ENCODE assay signal across 1 cellular context in genomic region chr7:22786290-22786932, GRCh38.
A peak's percentile ranks its signal among the peaks of the same experiment; 100 is the strongest.
TF ChIP-seq lines count a peak whose summit lies in the region.

No MANE protein-coding gene starts in this region.

TF ChIP-seq in HepG2, 621 proteins besides CTCF, POLR2A, EP300 and RAD21 (continued from another document and continues in another):
- TF ChIP-seq ZNF362 (CRISPR knock-in tag; IDR thresholded peaks at IDR 0.05; ENCODE audit: borderline replicate concordance) (peak; percentile 82), ZSCAN25 (CRISPR knock-in tag; IDR thresholded peaks at IDR 0.05) (no peak), ZNF121 (CRISPR knock-in tag; IDR thresholded peaks at IDR 0.05) (peak; percentile 68; the same call in 1 of the 2 replicates), NR2F1 (CRISPR knock-in tag; IDR thresholded peaks at IDR 0.05) (peak; percentile 66 to 77; a peak in 3 of 4 replicates), HNRNPH1 (optimal IDR thresholded peaks at IDR 0.05; ENCODE audit: low read depth, low read length) (no peak), ZNF747 (CRISPR knock-in tag; IDR thresholded peaks at IDR 0.05; ENCODE audit: borderline replicate concordance) (no peak), ZNF282 (IDR thresholded peaks at IDR 0.05; ENCODE audit: partially characterized antibody) (no peak), ZSCAN20 (CRISPR knock-in tag; IDR thresholded peaks at IDR 0.05; ENCODE audit: borderline replicate concordance) (no peak), ZMAT3 (CRISPR knock-in tag; conservative IDR thresholded peaks at IDR 0.05) (no peak), SMC3 (IDR thresholded peaks at IDR 0.05; ENCODE audit: low read length) (peak; percentile 18; the same call in 1 of the 2 replicates), ZNF225 (CRISPR knock-in tag; IDR thresholded peaks at IDR 0.05) (no peak), MXD4 (CRISPR knock-in tag; IDR thresholded peaks at IDR 0.05) (no peak), ZBTB39 (CRISPR knock-in tag; IDR thresholded peaks at IDR 0.05) (no peak), MIER2 (CRISPR knock-in tag; IDR thresholded peaks at IDR 0.05) (0 out of 2 replicates have a peak, but pooled peaks have one; percentile 43), ZNF550 (CRISPR knock-in tag; IDR thresholded peaks at IDR 0.05; ENCODE audit: borderline replicate concordance) (no peak), ADNP (CRISPR knock-in tag; IDR thresholded peaks at IDR 0.05) (peak; percentile 76; the same call in 1 of the 2 replicates), PHB2 (IDR thresholded peaks at IDR 0.05; ENCODE audit: partially characterized antibody) (no peak), ZSCAN29 (CRISPR knock-in tag; conservative IDR thresholded peaks at IDR 0.05) (0 out of 2 replicates have a peak, but pooled peaks have one; percentile 27), SOX13 (IDR thresholded peaks at IDR 0.05) (peak; percentile 93), SOX13 (CRISPR knock-in tag; conservative IDR thresholded peaks at IDR 0.05 in 1 of 2, IDR thresholded peaks at IDR 0.05 in 1 of 2) (peak in 1 of 2 experiments; percentile 97; a peak in 2 of 4 replicates), KDM2A (CRISPR knock-in tag; IDR thresholded peaks at IDR 0.05; ENCODE audit: borderline replicate concordance, low read depth) (peak; percentile 60), PAX8 (CRISPR knock-in tag; IDR thresholded peaks at IDR 0.05; ENCODE audit: borderline replicate concordance) (no peak), ZNF850 (CRISPR knock-in tag; conservative IDR thresholded peaks at IDR 0.05) (no peak), XBP1 (CRISPR knock-in tag; IDR thresholded peaks at IDR 0.05) (no peak), ZZZ3 (CRISPR knock-in tag; IDR thresholded peaks at IDR 0.05; ENCODE audit: borderline replicate concordance) (no peak), NCOA1 (CRISPR knock-in tag; IDR thresholded peaks at IDR 0.05) (no peak), ZSCAN31 (CRISPR knock-in tag; IDR thresholded peaks at IDR 0.05; ENCODE audit: low read depth) (no peak), KAT7 (CRISPR knock-in tag; IDR thresholded peaks at IDR 0.05; ENCODE audit: borderline replicate concordance) (no peak), ZNF558 (CRISPR knock-in tag; IDR thresholded peaks at IDR 0.05; ENCODE audit: borderline replicate concordance) (no peak), ZNF329 (CRISPR knock-in tag; IDR thresholded peaks at IDR 0.05; ENCODE audit: low read depth) (no peak), RBM22 (optimal IDR thresholded peaks at IDR 0.05; ENCODE audit: low read length) (no peak), NPAS2 (CRISPR knock-in tag; IDR thresholded peaks at IDR 0.05; ENCODE audit: borderline replicate concordance) (no peak), MLLT10 (CRISPR knock-in tag; IDR thresholded peaks at IDR 0.05) (no peak), HMGA1 (CRISPR knock-in tag; conservative IDR thresholded peaks at IDR 0.05) (no peak), TSC22D2 (CRISPR knock-in tag; IDR thresholded peaks at IDR 0.05; ENCODE audit: borderline replicate concordance) (peak; percentile 27; the same call in 1 of the 2 replicates), THRA (CRISPR knock-in tag; IDR thresholded peaks at IDR 0.05; ENCODE audit: borderline replicate concordance) (peak; percentile 49; the same call in 1 of the 2 replicates), ZNF609 (CRISPR knock-in tag; IDR thresholded peaks at IDR 0.05; ENCODE audit: borderline replicate concordance) (peak; percentile 96), ZSCAN30 (CRISPR knock-in tag; IDR thresholded peaks at IDR 0.05) (no peak), ETS1 (CRISPR knock-in tag; IDR thresholded peaks at IDR 0.05) (no peak), ZNF674 (CRISPR knock-in tag; IDR thresholded peaks at IDR 0.05; ENCODE audit: low read depth) (no peak), ZNF83 (CRISPR knock-in tag; IDR thresholded peaks at IDR 0.05; ENCODE audit: borderline replicate concordance) (no peak), HBP1 (CRISPR knock-in tag; IDR thresholded peaks at IDR 0.05; ENCODE audit: low read depth) (no peak), CSRNP1 (CRISPR knock-in tag; IDR thresholded peaks at IDR 0.05) (peak; percentile 56; the same call in 1 of the 2 replicates), ZFP36L2 (CRISPR knock-in tag; IDR thresholded peaks at IDR 0.05) (no peak), FOXO1 (CRISPR knock-in tag; IDR thresholded peaks at IDR 0.05) (peak; percentile 69; the same call in 1 of the 2 replicates), ELF4 (CRISPR knock-in tag; IDR thresholded peaks at IDR 0.05; ENCODE audit: borderline replicate concordance) (no peak), KDM6A (CRISPR knock-in tag; IDR thresholded peaks at IDR 0.05; ENCODE audit: low read depth) (peak; percentile 97), EEA1 (CRISPR knock-in tag; IDR thresholded peaks at IDR 0.05; ENCODE audit: borderline replicate concordance) (no peak), ZNF569 (CRISPR knock-in tag; IDR thresholded peaks at IDR 0.05; ENCODE audit: borderline replicate concordance) (no peak), FOXA3 (CRISPR knock-in tag; IDR thresholded peaks at IDR 0.05) (peak; percentile 89), HNRNPK (IDR thresholded peaks at IDR 0.05; ENCODE audit: low read depth, low read length, poor library complexity, severe bottlenecking) (no peak), TOPORS (CRISPR knock-in tag; IDR thresholded peaks at IDR 0.05) (peak; percentile 89), DNMT1 (CRISPR knock-in tag; IDR thresholded peaks at IDR 0.05) (no peak), ZNF724P (CRISPR knock-in tag; IDR thresholded peaks at IDR 0.05; ENCODE audit: borderline replicate concordance) (no peak), SIX1 (CRISPR knock-in tag; IDR thresholded peaks at IDR 0.05; ENCODE audit: borderline replicate concordance) (peak; percentile 97), CBX1 (IDR thresholded peaks at IDR 0.05; ENCODE audit: low read depth) (peak; percentile 55), NFRKB (IDR thresholded peaks at IDR 0.05) (no peak), SRY (CRISPR knock-in tag; IDR thresholded peaks at IDR 0.05) (no peak), NR1H2 (CRISPR knock-in tag; IDR thresholded peaks at IDR 0.05; ENCODE audit: borderline replicate concordance, low read depth) (no peak), ATM (IDR thresholded peaks at IDR 0.05; ENCODE audit: borderline replicate concordance) (no peak), ZNF607 (CRISPR knock-in tag; IDR thresholded peaks at IDR 0.05; ENCODE audit: borderline replicate concordance) (peak; percentile 79; the same call in 1 of the 2 replicates), RAD51 (IDR thresholded peaks at IDR 0.05; ENCODE audit: borderline replicate concordance) (no peak)
- TF ChIP-seq, protein P1, sequence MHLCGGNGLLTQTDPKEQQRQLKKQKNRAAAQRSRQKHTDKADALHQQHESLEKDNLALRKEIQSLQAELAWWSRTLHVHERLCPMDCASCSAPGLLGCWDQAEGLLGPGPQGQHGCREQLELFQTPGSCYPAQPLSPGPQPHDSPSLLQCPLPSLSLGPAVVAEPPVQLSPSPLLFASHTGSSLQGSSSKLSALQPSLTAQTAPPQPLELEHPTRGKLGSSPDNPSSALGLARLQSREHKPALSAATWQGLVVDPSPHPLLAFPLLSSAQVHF (CRISPR knock-in tag; IDR thresholded peaks at IDR 0.05): no peak
